Comparison of ENCODE assay signal across 11 cellular contexts in genomic region chr6:220736-221475, GRCh38.
DNase-seq lines count a peak whose midpoint lies in the region; ATAC-seq, FAIRE-seq and TF ChIP-seq lines count a peak whose summit lies in the region.
"Had no signal": no experiment of that assay in that cellular context is flagged by ENCODE, and none has a peak within 500 bp of the region (broad histone marks: within the 10 kb centered on the region; RNA-seq: fewer than 3 reads in every experiment).

No MANE protein-coding gene starts in this region.

- peak overlapping the region in 1 of 10 experiments; percentile 6; a peak in 1 of 20 replicates for H3K4me3 ChIP-seq in BLaER1 treated with 17β-estradiol and CSF1 and Interleukin-3, amounts not matched to agents 10 nM and 100 nM

- no peaks in the 10 kb centered on the region for H3K27me3 Mint-ChIP-seq in activated B cell treated with CpG ODN at 0.5 μM for 24 hours

- H3K27me3 ChIP-seq in BLaER1 treated with 17β-estradiol and CSF1 and Interleukin-3, amounts not matched to agents 10 nM and 100 nM = no peaks in the 10 kb centered on the region
- H3K27me3 ChIP-seq in foreskin keratinocyte = no peaks in the 10 kb centered on the region

- TF ChIP-seq CTCF in activated B cell treated with CpG ODN at 0.5 μM for 24 hours (IDR thresholded peaks at IDR 0.05) = no peak
- TF ChIP-seq CTCF in foreskin keratinocyte (conservative IDR thresholded peaks at IDR 0.05) = no peak

- peaks cover 85% of the 10 kb centered on the region for H3K4me1 Mint-ChIP-seq in activated B cell treated with CpG ODN at 0.5 μM for 24 hours

- H3K4me3 Mint-ChIP-seq in activated B cell treated with CpG ODN at 0.5 μM for 24 hours = no peak overlapping the region

- POLR2A ChIA-PET in activated B cell treated with CpG ODN at 0.5 μM for 24 hours (lab: Charles Lee) = interaction anchor here (1.0 to 6.7 kb wide), 8 partner anchors 27 to 184 kb away, joined by 3 to 137 read pairs (median 20); partner anchors contain the start of genes DUSP22 and IRF4

- H3K9me3 ChIP-seq in BLaER1 treated with 17β-estradiol and CSF1 and Interleukin-3, amounts not matched to agents 10 nM and 100 nM (replicated peaks in 1 of 11) = no peaks in the 10 kb centered on the region

- peaks cover 56 to 70% (median 63%) of the 10 kb centered on the region in 10 experiments for H3K4me1 ChIP-seq in BLaER1 treated with 17β-estradiol and CSF1 and Interleukin-3, amounts not matched to agents 10 nM and 100 nM
- peaks cover 30% of the 10 kb centered on the region for H3K4me1 ChIP-seq in foreskin keratinocyte

- intact Hi-C loops in activated B cell treated with CpG ODN at 0.5 μM for 24 hours (cut with micrococcal nuclease) = loop anchor here (10.0 kb wide), 1 partner anchor 494 kb away; no protein-coding TSS in a partner anchor

- peak; percentile 77 for TF ChIP-seq POLR2A in GM12891 (IDR thresholded peaks at IDR 0.05; ENCODE audit: low read depth, low read length)
- TF ChIP-seq POLR2A in H54 (IDR thresholded peaks at IDR 0.05; ENCODE audit: low read depth, low read length) = no peak

- FAIRE-seq in GM12891 (lab: Jason Lieb, UNC) (peak; percentile 96), H54 (lab: Jason Lieb, UNC) (no peak)

- no peaks in the 10 kb centered on the region for H3K9me3 Mint-ChIP-seq in activated B cell treated with CpG ODN at 0.5 μM for 24 hours

- peak overlapping the region in 7 of 11 experiments; percentile 1 to 53 (median 21); a peak in 9 of 22 replicates for H3K27ac ChIP-seq in BLaER1 treated with 17β-estradiol and CSF1 and Interleukin-3, amounts not matched to agents 10 nM and 100 nM
- peak overlapping the region; percentile 30 for H3K27ac ChIP-seq in foreskin keratinocyte

- H3K27ac Mint-ChIP-seq in activated B cell treated with CpG ODN at 0.5 μM for 24 hours = peak overlapping the region; percentile 63

- DNase-seq in GM12891 (ENCODE audit: insufficient read length, low spot score) (no peak), activated B cell treated with CpG ODN at 0.5 μM for 24 hours (no peak), foreskin keratinocyte (no peak), SIG-M5 (lab: John Stamatoyannopoulos, UW) (no peak), H54 (ENCODE audit: insufficient read length, low spot score) (no peak), NCI-H146 (lab: John Stamatoyannopoulos, UW) (no peak)
- no peak for DNase-seq in activated CD4-positive, CD25-positive, alpha-beta regulatory T cell treated with anti-CD3 and anti-CD28 coated beads, Interleukin-2, amount 50 U/mL, for 72 hours
- DNase-seq: Calu3, caudate nucleus, NCI-H524 had no signal

- no peaks in the 10 kb centered on the region for H3K36me3 Mint-ChIP-seq in activated B cell treated with CpG ODN at 0.5 μM for 24 hours (ENCODE audit: low read depth)

- no peak for ATAC-seq in activated B cell treated with CpG ODN at 0.5 μM for 24 hours (ENCODE audit: low read depth)
- ATAC-seq in foreskin keratinocyte = no peak

- no peaks in the 10 kb centered on the region for H4K20me1 ChIP-seq in BLaER1 treated with 17β-estradiol and CSF1 and Interleukin-3, amounts not matched to agents 10 nM and 100 nM

- H3K9ac ChIP-seq in BLaER1 treated with 17β-estradiol and CSF1 and Interleukin-3, amounts not matched to agents 10 nM and 100 nM = peak overlapping the region in 3 of 11 experiments; percentile 11 to 13 (median 12); a peak in 1 of 22 replicates

- no peaks in the 10 kb centered on the region for H3K36me3 ChIP-seq in BLaER1 treated with 17β-estradiol and CSF1 and Interleukin-3, amounts not matched to agents 10 nM and 100 nM

- H3K4me2 ChIP-seq in BLaER1 treated with 17β-estradiol and CSF1 and Interleukin-3, amounts not matched to agents 10 nM and 100 nM = peak overlapping the region; percentile 71 to 84 (median 80)

- CTCF ChIA-PET in activated B cell treated with CpG ODN at 0.5 μM for 24 hours (lab: Charles Lee) = interaction anchor here (1.2 to 2.6 kb wide), 3 partner anchors 30 to 188 kb away, joined by 3 to 9 read pairs (median 8); no protein-coding TSS in a partner anchor

TF ChIP-seq in GM12891, 5 proteins besides CTCF, POLR2A, EP300 and RAD21:
- TF ChIP-seq POLR2AphosphoS5 (IDR thresholded peaks at IDR 0.05; ENCODE audit: low read depth, low read length) = peak; percentile 47; the same call in 1 of the 2 replicates
- TF ChIP-seq PAX5 (IDR thresholded peaks at IDR 0.05; ENCODE audit: insufficient read depth, low read length, severe bottlenecking) = no peak
- peak; percentile 10; the same call in 1 of the 2 replicates for TF ChIP-seq TAF1 (IDR thresholded peaks at IDR 0.05; ENCODE audit: low read depth, low read length)
